14 cellular contexts compared by ENCODE assay signal in the genomic region with DNA sequence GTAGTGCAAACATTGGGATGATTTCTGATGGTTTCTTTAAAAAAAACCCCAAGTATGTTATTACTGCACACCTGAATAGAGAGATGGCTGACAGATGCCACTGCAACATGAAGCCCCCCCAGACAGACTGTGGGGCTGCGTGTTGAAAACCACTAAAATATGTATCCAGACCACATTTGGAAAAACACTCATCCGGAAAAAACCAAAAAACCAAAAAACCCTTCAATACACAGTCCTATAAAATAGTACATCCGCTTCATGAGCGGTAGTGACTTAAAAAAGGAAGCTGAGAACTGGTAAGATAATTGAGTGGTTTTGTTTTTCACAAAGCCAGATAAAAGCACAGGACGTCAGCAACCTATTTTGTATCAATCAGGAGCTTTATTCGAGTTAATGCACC. TPM values are rescaled to one million over a fixed set of nuclear protein-coding genes. Genes with fewer than 3 reads are reported as not detected.
DNase-seq lines count a peak whose midpoint lies in the region; ATAC-seq and TF ChIP-seq lines count a peak whose summit lies in the region.
"Had no signal": no experiment of that assay in that cellular context is flagged by ENCODE, and none has a peak within 500 bp of the region (broad histone marks: within the 10 kb centered on the region; RNA-seq: fewer than 3 reads in every experiment).

No MANE protein-coding gene starts in this region.

- CTCF ChIA-PET in activated CD4-positive, alpha-beta memory T cell treated with anti-CD3 and anti-CD28 coated beads for 36 hours (lab: Charles Lee): interaction anchor here (0.7 to 2.6 kb wide), 9 partner anchors 11 to 165 kb away, joined by 3 to 9 read pairs (median 3); no protein-coding TSS in a partner anchor

- H3K27ac Mint-ChIP-seq in activated CD4-positive, alpha-beta memory T cell treated with anti-CD3 and anti-CD28 coated beads for 36 hours: peak overlapping the region; percentile 90

- H3K4me1 Mint-ChIP-seq in activated CD4-positive, alpha-beta memory T cell treated with anti-CD3 and anti-CD28 coated beads for 36 hours (ENCODE audit: low read depth): peaks cover 64% of the 10 kb centered on the region

- H3K9me3 Mint-ChIP-seq in activated CD4-positive, alpha-beta memory T cell treated with anti-CD3 and anti-CD28 coated beads for 36 hours: peaks cover 14% of the 10 kb centered on the region

- H3K4me3 Mint-ChIP-seq in activated CD4-positive, alpha-beta memory T cell treated with anti-CD3 and anti-CD28 coated beads for 36 hours: peak overlapping the region; percentile 17

- peak; percentile 33 for ATAC-seq in activated CD4-positive, CD25-positive, alpha-beta regulatory T cell treated with anti-CD3 and anti-CD28 coated beads, Interleukin-2, amount 50 U/mL, for 24 hours
- ATAC-seq in mucosa of descending colon (peak; percentile 58), GM19452 (IDR thresholded peaks at IDR 0.05; ENCODE audit: unreplicated experiment) (no peak), HG03378 (IDR thresholded peaks at IDR 0.05; ENCODE audit: unreplicated experiment) (no peak)
- ATAC-seq: K562 had no signal

- H3K36me3 Mint-ChIP-seq in activated CD4-positive, alpha-beta memory T cell treated with anti-CD3 and anti-CD28 coated beads for 36 hours: peaks cover 34% of the 10 kb centered on the region

- H3K4me1 ChIP-seq in mucosa of descending colon (ENCODE audit: low read depth): no peaks in the 10 kb centered on the region
- H3K4me1 ChIP-seq: sigmoid colon had no signal

- no peaks in the 10 kb centered on the region for H3K27me3 Mint-ChIP-seq in activated CD4-positive, alpha-beta memory T cell treated with anti-CD3 and anti-CD28 coated beads for 36 hours

- no peak overlapping the region for H3K4me3 ChIP-seq in mucosa of descending colon
- H3K4me3 ChIP-seq: K562, sigmoid colon had no signal

- intact Hi-C loops in activated CD4-positive, alpha-beta memory T cell treated with anti-CD3 and anti-CD28 coated beads for 36 hours (cut with micrococcal nuclease): loop anchor here (5.0 to 10.0 kb wide), 2 partner anchors 91 to 151 kb away; a partner anchor contains a TSS
- intact Hi-C loops in mucosa of descending colon (cut with DNase I, micrococcal nuclease): no loop called here

- no peaks in the 10 kb centered on the region for H3K9me3 ChIP-seq in mucosa of descending colon
- H3K9me3 ChIP-seq: sigmoid colon had no signal

- POLR2A ChIA-PET in activated CD4-positive, alpha-beta memory T cell treated with anti-CD3 and anti-CD28 coated beads for 36 hours (lab: Charles Lee): interaction anchor here (0.5 to 0.9 kb wide), 4 partner anchors 87 to 333 kb away, joined by 3 read pairs; no protein-coding TSS in a partner anchor

- H3K36me3 ChIP-seq in mucosa of descending colon (ENCODE audit: low read depth): no peaks in the 10 kb centered on the region
- H3K36me3 ChIP-seq: sigmoid colon had no signal

- DNase-seq in activated CD4-positive, CD25-positive, alpha-beta regulatory T cell (lab: John Stamatoyannopoulos, UW): no peak
- DNase-seq in KG1 (lab: John Stamatoyannopoulos, UW) (peak; percentile 82), mucosa of descending colon (no peak), HT-29 (ENCODE audit: low spot score) (no peak)
- DNase-seq in activated CD4-positive, alpha-beta memory T cell treated with anti-CD3 and anti-CD28 coated beads for 36 hours: peak; percentile 32
- DNase-seq: mammary epithelial cell, NCI-H1930, sigmoid colon had no signal

- TF ChIP-seq CTCF in mucosa of descending colon (IDR thresholded peaks at IDR 0.05): no peak

RNA-seq across cellular contexts. Expression of a gene that starts 47.1 kb away (rescaled TPM):
- under 1 TPM in 1 of 2 experiments, not detected in 1; 0.10 TPM for total RNA-seq in activated CD4-positive, alpha-beta memory T cell treated with anti-CD3 and anti-CD28 coated beads for 36 hours
- total RNA-seq in mucosa of descending colon: 10 to 100 TPM; 34.3 to 80.4 (median 51.1) TPM
- not detected in 2 replicates for total RNA-seq in HT-29 (2014; rRNA removed; shearing (Covaris generic))
- total RNA-seq: A172, cardiac septum, K562 had no signal

Comparison
In these comparisons a context has a peak if more than half of its experiments do, and no peak if none do; other contexts are left out.
1. ATAC-seq: peak in activated CD4-positive, CD25-positive, alpha-beta regulatory T cell treated with anti-CD3 and anti-CD28 coated beads, Interleukin-2, amount 50 U/mL, for 24 hours (2 of 2) and mucosa of descending colon (single experiment); none in GM19452 (single experiment) and HG03378 (single experiment).
2. DNase-seq: peak in KG1 (single experiment) and activated CD4-positive, alpha-beta memory T cell treated with anti-CD3 and anti-CD28 coated beads for 36 hours (single experiment); none in activated CD4-positive, CD25-positive, alpha-beta regulatory T cell (0 of 4), mucosa of descending colon (0 of 3) and HT-29 (single experiment).
3. RNA of a gene that starts 47.1 kb away (total RNA-seq): 34.3 to 80.4 TPM in mucosa of descending colon; 0.10 TPM in activated CD4-positive, alpha-beta memory T cell treated with anti-CD3 and anti-CD28 coated beads for 36 hours and not detected in HT-29; every median in the first group is over 10 times any median in the second.